Comparison of ENCODE assay signal across 1 cellular context in the genomic region with DNA sequence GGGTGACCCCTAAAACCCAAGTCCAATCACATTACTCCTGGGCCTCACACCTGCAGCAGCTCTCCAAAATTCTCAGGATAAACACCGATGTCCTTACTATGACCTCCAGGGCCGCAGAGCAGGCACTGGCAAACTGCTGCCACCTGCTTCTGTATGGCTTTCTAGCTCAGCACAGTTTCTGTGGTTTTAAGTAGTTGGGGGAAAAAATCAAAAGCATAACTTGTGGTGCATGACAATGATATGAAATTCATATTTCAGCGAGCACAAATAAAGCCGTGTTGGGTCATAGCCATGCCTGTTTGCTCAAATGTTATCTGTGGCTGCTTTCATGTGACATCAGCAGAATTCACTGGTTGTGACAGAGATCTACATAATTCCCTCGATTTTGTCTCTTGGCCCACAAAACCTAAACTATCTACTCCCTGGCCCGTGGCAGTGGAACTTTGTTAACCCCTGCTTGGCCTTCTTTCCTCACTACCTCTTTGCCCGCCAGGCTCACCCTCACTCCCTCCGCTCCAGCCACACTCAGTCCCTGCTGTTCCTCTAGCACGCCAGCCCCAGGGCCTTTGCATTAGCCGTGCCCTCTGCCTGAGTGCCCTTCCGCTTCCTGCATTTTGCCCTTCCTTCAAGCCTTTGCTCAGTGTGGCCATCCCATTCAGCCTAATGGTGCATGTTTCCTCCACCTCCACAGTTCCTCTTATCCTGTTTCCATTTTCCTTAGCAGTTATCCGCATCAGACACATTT.
TF ChIP-seq lines count a peak whose summit lies in the region.

No MANE protein-coding gene starts in this region.

TF ChIP-seq in GM23338, 12 proteins besides CTCF, POLR2A, EP300 and RAD21 (continued from another document):
- TF ChIP-seq, protein P1, sequence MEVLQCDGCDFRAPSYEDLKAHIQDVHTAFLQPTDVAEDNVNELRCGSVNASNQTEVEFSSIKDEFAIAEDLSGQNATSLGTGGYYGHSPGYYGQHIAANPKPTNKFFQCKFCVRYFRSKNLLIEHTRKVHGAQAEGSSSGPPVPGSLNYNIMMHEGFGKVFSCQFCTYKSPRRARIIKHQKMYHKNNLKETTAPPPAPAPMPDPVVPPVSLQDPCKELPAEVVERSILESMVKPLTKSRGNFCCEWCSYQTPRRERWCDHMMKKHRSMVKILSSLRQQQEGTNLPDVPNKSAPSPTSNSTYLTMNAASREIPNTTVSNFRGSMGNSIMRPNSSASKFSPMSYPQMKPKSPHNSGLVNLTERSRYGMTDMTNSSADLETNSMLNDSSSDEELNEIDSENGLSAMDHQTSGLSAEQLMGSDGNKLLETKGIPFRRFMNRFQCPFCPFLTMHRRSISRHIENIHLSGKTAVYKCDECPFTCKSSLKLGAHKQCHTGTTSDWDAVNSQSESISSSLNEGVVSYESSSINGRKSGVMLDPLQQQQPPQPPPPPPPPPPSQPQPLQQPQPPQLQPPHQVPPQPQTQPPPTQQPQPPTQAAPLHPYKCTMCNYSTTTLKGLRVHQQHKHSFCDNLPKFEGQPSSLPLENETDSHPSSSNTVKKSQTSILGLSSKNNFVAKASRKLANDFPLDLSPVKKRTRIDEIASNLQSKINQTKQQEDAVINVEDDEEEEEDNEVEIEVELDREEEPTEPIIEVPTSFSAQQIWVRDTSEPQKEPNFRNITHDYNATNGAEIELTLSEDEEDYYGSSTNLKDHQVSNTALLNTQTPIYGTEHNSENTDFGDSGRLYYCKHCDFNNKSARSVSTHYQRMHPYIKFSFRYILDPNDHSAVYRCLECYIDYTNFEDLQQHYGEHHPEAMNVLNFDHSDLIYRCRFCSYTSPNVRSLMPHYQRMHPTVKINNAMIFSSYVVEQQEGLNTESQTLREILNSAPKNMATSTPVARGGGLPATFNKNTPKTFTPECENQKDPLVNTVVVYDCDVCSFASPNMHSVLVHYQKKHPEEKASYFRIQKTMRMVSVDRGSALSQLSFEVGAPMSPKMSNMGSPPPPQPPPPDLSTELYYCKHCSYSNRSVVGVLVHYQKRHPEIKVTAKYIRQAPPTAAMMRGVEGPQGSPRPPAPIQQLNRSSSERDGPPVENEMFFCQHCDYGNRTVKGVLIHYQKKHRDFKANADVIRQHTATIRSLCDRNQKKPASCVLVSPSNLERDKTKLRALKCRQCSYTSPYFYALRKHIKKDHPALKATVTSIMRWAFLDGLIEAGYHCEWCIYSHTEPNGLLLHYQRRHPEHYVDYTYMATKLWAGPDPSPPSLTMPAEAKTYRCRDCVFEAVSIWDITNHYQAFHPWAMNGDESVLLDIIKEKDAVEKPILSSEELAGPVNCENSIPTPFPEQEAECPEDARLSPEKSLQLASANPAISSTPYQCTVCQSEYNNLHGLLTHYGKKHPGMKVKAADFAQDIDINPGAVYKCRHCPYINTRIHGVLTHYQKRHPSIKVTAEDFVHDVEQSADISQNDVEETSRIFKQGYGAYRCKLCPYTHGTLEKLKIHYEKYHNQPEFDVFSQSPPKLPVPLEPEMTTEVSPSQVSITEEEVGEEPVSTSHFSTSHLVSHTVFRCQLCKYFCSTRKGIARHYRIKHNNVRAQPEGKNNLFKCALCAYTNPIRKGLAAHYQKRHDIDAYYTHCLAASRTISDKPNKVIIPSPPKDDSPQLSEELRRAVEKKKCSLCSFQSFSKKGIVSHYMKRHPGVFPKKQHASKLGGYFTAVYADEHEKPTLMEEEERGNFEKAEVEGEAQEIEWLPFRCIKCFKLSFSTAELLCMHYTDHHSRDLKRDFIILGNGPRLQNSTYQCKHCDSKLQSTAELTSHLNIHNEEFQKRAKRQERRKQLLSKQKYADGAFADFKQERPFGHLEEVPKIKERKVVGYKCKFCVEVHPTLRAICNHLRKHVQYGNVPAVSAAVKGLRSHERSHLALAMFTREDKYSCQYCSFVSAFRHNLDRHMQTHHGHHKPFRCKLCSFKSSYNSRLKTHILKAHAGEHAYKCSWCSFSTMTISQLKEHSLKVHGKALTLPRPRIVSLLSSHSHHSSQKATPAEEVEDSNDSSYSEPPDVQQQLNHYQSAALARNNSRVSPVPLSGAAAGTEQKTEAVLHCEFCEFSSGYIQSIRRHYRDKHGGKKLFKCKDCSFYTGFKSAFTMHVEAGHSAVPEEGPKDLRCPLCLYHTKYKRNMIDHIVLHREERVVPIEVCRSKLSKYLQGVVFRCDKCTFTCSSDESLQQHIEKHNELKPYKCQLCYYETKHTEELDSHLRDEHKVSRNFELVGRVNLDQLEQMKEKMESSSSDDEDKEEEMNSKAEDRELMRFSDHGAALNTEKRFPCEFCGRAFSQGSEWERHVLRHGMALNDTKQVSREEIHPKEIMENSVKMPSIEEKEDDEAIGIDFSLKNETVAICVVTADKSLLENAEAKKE (CRISPR knock-in tag; IDR thresholded peaks at IDR 0.05) = no peak
- no peak for TF ChIP-seq EZH2phosphoT487 (IDR thresholded peaks at IDR 0.05; ENCODE audit: unreplicated experiment)
- TF ChIP-seq ETS1 (IDR thresholded peaks at IDR 0.05) = no peak
- TF ChIP-seq EZH2 (IDR thresholded peaks at IDR 0.05; ENCODE audit: low read depth, unreplicated experiment) = no peak
- TF ChIP-seq ZNF114 (CRISPR knock-in tag; IDR thresholded peaks at IDR 0.05) = no peak
- no peak for TF ChIP-seq STAT1 (IDR thresholded peaks at IDR 0.05; ENCODE audit: unreplicated experiment)
- no peak for TF ChIP-seq CREB1 (CRISPR knock-in tag; IDR thresholded peaks at IDR 0.05; ENCODE audit: low read depth)
- no peak for TF ChIP-seq JUNB (IDR thresholded peaks at IDR 0.05; ENCODE audit: unreplicated experiment)
- TF ChIP-seq ZNF331 (CRISPR knock-in tag; IDR thresholded peaks at IDR 0.05; ENCODE audit: low read depth) = no peak
